8 cellular contexts compared by ENCODE assay signal in genomic region chr10:7817576-7817975, GRCh38. TPM values are rescaled to one million over a fixed set of nuclear protein-coding genes. Genes with fewer than 3 reads are reported as not detected.
DNase-seq lines count a peak whose midpoint lies in the region; ATAC-seq, FAIRE-seq and TF ChIP-seq lines count a peak whose summit lies in the region.

No MANE protein-coding gene starts in this region.

- H2AFZ ChIP-seq in GM23248 = peak overlapping the region; percentile 98

- in situ Hi-C loops in GM23248 (cut with MboI) = no loop called here

- 0 out of 2 replicates have a peak, but pooled peaks cover 6% of the 10 kb centered on the region for H3F3A ChIP-seq in GM23248 (ENCODE audit: insufficient read depth)

- H3K27ac ChIP-seq in GM23248 (no peak overlapping the region), SJSA1 (no peak overlapping the region), sigmoid colon (no peak overlapping the region)

- FAIRE-seq in urothelium cell line (lab: Jason Lieb, UNC) = no peak

- intact Hi-C loops in sigmoid colon (cut with DNase I) = no loop called here

- TF ChIP-seq CTCF in fibroblast of villous mesenchyme (IDR thresholded peaks at IDR 0.05; ENCODE audit: insufficient read depth, low read depth, low read length) = no peak
- no peak for TF ChIP-seq CTCF in sigmoid colon (IDR thresholded peaks at IDR 0.05)

- TF ChIP-seq EP300 in sigmoid colon (IDR thresholded peaks at IDR 0.05) = no peak

- H3K79me2 ChIP-seq in GM23248 (ENCODE audit: insufficient read depth) = peaks cover 33% of the 10 kb centered on the region

- 14 to 15% methylated on average over 12 of the region's 12 CpGs for WGBS in GM23248 (ENCODE audit: low coverage in 1 of 2, low lambda C conversion rate in 2 of 2, missing lambda C conversion rate in 2 of 2), 2 experiments
- WGBS in sigmoid colon, 2 donors = 11 to 15% methylated on average over 12 of the region's 12 CpGs

- no peak for TF ChIP-seq POLR2A in sigmoid colon (IDR thresholded peaks at IDR 0.05)

- ATAC-seq in HG03139 (IDR thresholded peaks at IDR 0.05; ENCODE audit: unreplicated experiment) = no peak

- no peaks in the 10 kb centered on the region for H3K36me3 ChIP-seq in GM23248 (ENCODE audit: low read depth)
- H3K36me3 ChIP-seq in SJSA1 = peaks cover 13% of the 10 kb centered on the region
- H3K36me3 ChIP-seq in sigmoid colon = peaks cover 0 to 3% (median 2%) of the 10 kb centered on the region in 4 donors

- H4K20me1 ChIP-seq in GM23248 (ENCODE audit: insufficient read depth) = no peaks in the 10 kb centered on the region

- H3K4me2 ChIP-seq in GM23248 (ENCODE audit: unreplicated experiment) = peak overlapping the region; percentile 96

- H3K4me3 ChIP-seq in GM23248 (peak overlapping the region; percentile 93), SJSA1 (peak overlapping the region; percentile 83), fibroblast of villous mesenchyme (ENCODE audit: low read depth, low read length) (peak overlapping the region; percentile 91), sigmoid colon (peak overlapping the region; percentile 76 to 96 (median 92))

- DNase-seq in GM23248 = no peak
- DNase-seq in SJSA1 (ENCODE audit: low read depth in 1 of 2, low spot score in 2 of 2) = no peak
- no peak for DNase-seq in fibroblast of villous mesenchyme (ENCODE audit: low read depth)
- DNase-seq in sigmoid colon = no peak
- DNase-seq in HCEC 1CT = no peak
- no peak for DNase-seq in urothelium cell line (ENCODE audit: low spot score)
- no peak for DNase-seq in glomerular visceral epithelial cell (ENCODE audit: extremely low spot score)

- H3K9me3 ChIP-seq in GM23248 (ENCODE audit: low read depth) (no peaks in the 10 kb centered on the region), SJSA1 (replicated peaks) (no peaks in the 10 kb centered on the region), sigmoid colon (no peaks in the 10 kb centered on the region)

- H3K4me1 ChIP-seq in GM23248 (ENCODE audit: insufficient read depth) (no peaks in the 10 kb centered on the region; the same call in 1 of the 2 replicates), SJSA1 (replicated peaks) (peaks cover 9% of the 10 kb centered on the region), sigmoid colon (peaks cover 0 to 22% (median 17%) of the 10 kb centered on the region in 4 donors)

- no peaks in the 10 kb centered on the region for H3K9me2 ChIP-seq in GM23248 (ENCODE audit: insufficient read depth)

- H3K27me3 ChIP-seq in GM23248 (replicated peaks; ENCODE audit: insufficient read depth) (no peaks in the 10 kb centered on the region), SJSA1 (replicated peaks) (no peaks in the 10 kb centered on the region; the same call in 1 of the 2 replicates), sigmoid colon (no peaks in the 10 kb centered on the region)

- no peak overlapping the region for H3K9ac ChIP-seq in GM23248

RNA-seq across cellular contexts. Expression of gene TAF3, which starts 0.7 kb away (rescaled TPM):
- 1.7 and 2.4 TPM in 2 replicates for total RNA-seq in GM23248 (2014; rRNA removed; shearing (Covaris generic))
- polyA plus RNA-seq in GM23248 (2016; fragmentation: Nextera tagmentation; extraction: Ambion mirVana) = 4.4 and 5.5 TPM in 2 replicates
- total RNA-seq in SJSA1 (2014; rRNA removed; shearing (Covaris generic)) = 4.4 and 4.6 TPM in 2 replicates
- 2.2 and 2.3 TPM in 2 replicates for total RNA-seq in fibroblast of villous mesenchyme
- 10 to 100 TPM in 1 of 4 donors, 1 to 10 TPM in 3; 5.2 to 12.2 (median 7.8) TPM for total RNA-seq in sigmoid colon
- polyA plus RNA-seq in sigmoid colon = 1 to 10 TPM; 3.0 to 4.2 (median 3.9) TPM

RNA-seq across cellular contexts. Expression of gene ATP5F1C, which starts 29.6 kb away (rescaled TPM):
- 229 and 315 TPM in 2 replicates for total RNA-seq in GM23248 (2014; rRNA removed; shearing (Covaris generic))
- 294 and 304 TPM in 2 replicates for polyA plus RNA-seq in GM23248 (2016; fragmentation: Nextera tagmentation; extraction: Ambion mirVana)
- total RNA-seq in SJSA1 (2014; rRNA removed; shearing (Covaris generic)) = 447 and 519 TPM in 2 replicates
- 235 and 265 TPM in 2 replicates for total RNA-seq in fibroblast of villous mesenchyme
- 100 to 1,000 TPM; 335 to 363 (median 358) TPM for total RNA-seq in sigmoid colon
- 100 to 1,000 TPM; 424 to 993 (median 718) TPM for polyA plus RNA-seq in sigmoid colon

RNA-seq across cellular contexts. Expression of gene KIN, which starts 29.8 kb away (rescaled TPM):
- 3.8 and 7.8 TPM in 2 replicates for total RNA-seq in GM23248 (2014; rRNA removed; shearing (Covaris generic))
- 10.6 and 11.7 TPM in 2 replicates for polyA plus RNA-seq in GM23248 (2016; fragmentation: Nextera tagmentation; extraction: Ambion mirVana)
- total RNA-seq in SJSA1 (2014; rRNA removed; shearing (Covaris generic)) = 15.8 and 31.4 TPM in 2 replicates
- 6.1 and 9.5 TPM in 2 replicates for total RNA-seq in fibroblast of villous mesenchyme
- total RNA-seq in sigmoid colon = 10 to 100 TPM in 1 of 4 donors, 1 to 10 TPM in 3; 5.9 to 17.2 (median 7.6) TPM
- 10 to 100 TPM in 1 of 3 donors, 1 to 10 TPM in 2; 6.7 to 12.6 (median 6.7) TPM for polyA plus RNA-seq in sigmoid colon
